8 cellular contexts compared by ENCODE assay signal in the genomic region with DNA sequence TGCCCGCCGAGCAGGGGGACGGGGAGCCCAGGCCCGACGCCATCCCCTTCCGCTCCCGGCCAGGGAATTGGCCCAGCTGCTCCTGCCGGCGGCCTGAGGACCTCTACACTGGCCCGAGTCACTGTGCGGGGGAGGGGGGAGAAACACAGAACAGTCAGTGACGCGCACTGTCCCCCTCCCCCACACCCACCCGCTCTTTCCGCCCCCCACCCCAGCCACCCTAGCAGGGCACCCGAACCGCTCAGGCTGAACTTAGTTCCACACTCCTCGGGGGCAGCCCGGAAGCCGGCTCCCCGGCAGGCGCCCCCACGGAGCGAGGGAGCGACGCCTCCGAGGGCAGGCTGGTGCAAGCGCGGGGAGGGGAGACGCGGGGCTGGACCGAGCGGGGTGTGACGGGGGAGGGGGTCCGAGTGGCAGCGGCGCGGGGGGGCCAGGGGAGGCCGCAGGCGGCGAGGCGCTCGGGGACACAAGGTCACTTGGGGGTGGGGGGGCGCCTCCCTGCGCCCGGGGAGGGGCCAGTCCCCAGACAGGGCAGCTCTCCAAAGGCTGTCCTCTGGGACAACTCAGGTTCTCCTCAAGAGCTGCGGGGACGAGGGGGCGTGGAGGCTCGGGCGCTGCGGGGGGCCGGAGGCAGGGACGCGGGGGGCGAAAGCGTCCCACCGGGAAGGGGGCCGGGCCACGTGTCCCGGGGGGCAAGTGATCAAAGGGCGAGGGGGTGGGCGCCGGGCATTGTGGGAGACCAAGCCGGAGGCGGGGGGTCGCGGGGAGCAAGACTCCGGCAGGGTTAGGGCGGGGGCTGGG. TPM values are rescaled to one million over a fixed set of nuclear protein-coding genes. Genes with fewer than 3 reads are reported as not detected.
DNase-seq lines count a peak whose midpoint lies in the region; ATAC-seq and TF ChIP-seq lines count a peak whose summit lies in the region.

No MANE protein-coding gene starts in this region.

- peak overlapping the region; percentile 55 for H3K27ac ChIP-seq in osteoblast (ENCODE audit: low read depth, low read length)
- peak overlapping the region; percentile 19 to 90 for H3K27ac ChIP-seq in aorta (ENCODE audit: low read depth in 1 of 2, low read length in 2 of 2)

- H3K79me2 ChIP-seq in osteoblast (ENCODE audit: insufficient read depth, low read length), result peaks cover 49% of the 10 kb centered on the region

- peaks cover 42% of the 10 kb centered on the region for H4K20me1 ChIP-seq in osteoblast (ENCODE audit: insufficient read depth, low read length)

- DNase-seq in NCI-H1417 (lab: John Stamatoyannopoulos, UW), result peak in 2 of 3 experiments; percentile 63 to 75
- no peak for DNase-seq in NCI-H1417 treated with DMSO at 0.1 percent for 48 hours (lab: John Stamatoyannopoulos, UW)
- DNase-seq in RPMI7951 (ENCODE audit: low read depth), result peak; percentile 42
- DNase-seq in activated naive CD4-positive, alpha-beta T cell treated with anti-CD3 and anti-CD28 coated beads, Interleukin-2, amount 50 U/mL, for 16 hours, result peak; percentile 69
- DNase-seq in Right ventricle myocardium inferior (ENCODE audit: missing footprints), result peak; percentile 89
- DNase-seq in osteoblast (ENCODE audit: insufficient read length, low spot score, missing footprints), result peak; percentile 91
- peak; percentile 85 to 93 for DNase-seq in aorta
- no peak for DNase-seq in NCI-H345 treated with DMSO at 0.1 percent for 48 hours (lab: John Stamatoyannopoulos, UW; ENCODE audit: unreplicated experiment)

- H3K9me3 ChIP-seq in osteoblast (ENCODE audit: low read depth, low read length) (no peaks in the 10 kb centered on the region), aorta (ENCODE audit: control insufficient read depth, low read length) (no peaks in the 10 kb centered on the region)

- ATAC-seq in Right ventricle myocardium inferior (peak; percentile 61), aorta (ENCODE audit: low FRiP score) (peak; percentile 65)

- peak overlapping the region; percentile 88 for H3K4me2 ChIP-seq in osteoblast (ENCODE audit: insufficient read depth, low read length)

- peaks cover 42% of the 10 kb centered on the region for H3K4me1 ChIP-seq in osteoblast (ENCODE audit: insufficient read depth, low read length)
- H3K4me1 ChIP-seq in aorta (ENCODE audit: control insufficient read depth in 1 of 2, insufficient read depth in 2 of 2, low read length in 2 of 2), result peaks cover 0 to 3% of the 10 kb centered on the region in 2 donors

- no peak for TF ChIP-seq CTCF in osteoblast (IDR thresholded peaks at IDR 0.05; ENCODE audit: extremely low read depth, low read depth, low read length)

- H3K27me3 ChIP-seq in osteoblast (ENCODE audit: insufficient read depth, low read length) (no peaks in the 10 kb centered on the region), aorta (ENCODE audit: control insufficient read depth in 1 of 2, insufficient read depth in 2 of 2, low read length in 1 of 2) (no peaks in the 10 kb centered on the region)

- peak overlapping the region; percentile 86 for H3K4me3 ChIP-seq in osteoblast (ENCODE audit: insufficient read depth, low read length)
- H3K4me3 ChIP-seq in aorta (ENCODE audit: low read length in 2 of 2), result peak overlapping the region; percentile 76 to 90

- 1% methylated on average over 59 to 70 of the region's 70 CpGs for WGBS in aorta, 2 donors

- H3K36me3 ChIP-seq in osteoblast (ENCODE audit: insufficient read depth, low read length), result peaks cover 16% of the 10 kb centered on the region
- H3K36me3 ChIP-seq in aorta (ENCODE audit: control insufficient read depth in 1 of 2, insufficient read depth in 2 of 2, low read length in 1 of 2), result peaks cover 0 to 4% of the 10 kb centered on the region in 2 donors

- H2AFZ ChIP-seq in osteoblast (ENCODE audit: low read length), result no peak overlapping the region

- intact Hi-C loops in Right ventricle myocardium inferior (cut with DNase I), result loop anchor here (5.0 kb wide), 1 partner anchor 39 kb away; a partner anchor contains a TSS
- intact Hi-C loops in aorta (cut with DNase I), result loop anchor here in 1 of 2 donors (5.0 kb wide), 2 partner anchors 39 to 161 kb away; a partner anchor contains a TSS

RNA-seq across cellular contexts. Expression of a gene that starts 0.6 kb away (rescaled TPM):
- 167 and 180 TPM in 2 replicates for total RNA-seq in RPMI7951 (2014; rRNA removed; shearing (Covaris generic))
- total RNA-seq in Right ventricle myocardium inferior (165 TPM), osteoblast (238 and 259 TPM in 2 replicates), aorta (100 to 1,000 TPM; 174 to 195 TPM)
- 100 to 1,000 TPM in 1 of 2 donors, 10 to 100 TPM in 1; 73.1 to 110 TPM for polyA plus RNA-seq in aorta

RNA-seq across cellular contexts. Expression of a gene that starts 29.2 kb away (rescaled TPM):
- not detected in 2 replicates for total RNA-seq in RPMI7951 (2014; rRNA removed; shearing (Covaris generic))
- total RNA-seq in Right ventricle myocardium inferior (7.5 TPM), osteoblast (under 0.01 TPM in 1 of 2 replicates, not detected in the other), aorta (1 to 10 TPM; 2.5 to 3.7 TPM)
- under 1 TPM; 0.51 to 0.88 TPM for polyA plus RNA-seq in aorta

RNA-seq across cellular contexts. Expression of a gene that starts 38.4 kb away (rescaled TPM):
- 14.2 and 17.8 TPM in 2 replicates for total RNA-seq in RPMI7951 (2014; rRNA removed; shearing (Covaris generic))
- 16.2 TPM for total RNA-seq in Right ventricle myocardium inferior
- 18.3 and 21.4 TPM in 2 replicates for total RNA-seq in osteoblast
- 10 to 100 TPM; 24.8 to 27.8 TPM for total RNA-seq in aorta
- polyA plus RNA-seq in aorta, result 10 to 100 TPM in 1 of 2 donors, 1 to 10 TPM in 1; 5.4 to 18.8 TPM

RNA-seq across cellular contexts. Expression of a gene that starts 40.7 kb away (rescaled TPM):
- 0.48 TPM in 1 of 2 replicates, not detected in the other for total RNA-seq in RPMI7951 (2014; rRNA removed; shearing (Covaris generic))
- 1.2 TPM for total RNA-seq in Right ventricle myocardium inferior
- under 0.01 and 0.36 TPM in 2 replicates for total RNA-seq in osteoblast
- total RNA-seq in aorta, result 1 to 10 TPM; 1.8 to 5.2 TPM
- polyA plus RNA-seq in aorta, result under 1 TPM in 1 of 2 donors, not detected in 1; 0.25 TPM

RNA-seq across cellular contexts. Expression of a gene that starts 50.7 kb away (rescaled TPM):
- total RNA-seq in RPMI7951 (2014; rRNA removed; shearing (Covaris generic)), result 5.8 and 8.6 TPM in 2 replicates
- total RNA-seq in Right ventricle myocardium inferior (15.9 TPM), osteoblast (12.7 and 13.4 TPM in 2 replicates), aorta (10 to 100 TPM; 28.5 to 60.8 TPM)
- 100 to 1,000 TPM in 1 of 2 donors, 10 to 100 TPM in 1; 11.1 to 110 TPM for polyA plus RNA-seq in aorta

Comparison
In these comparisons a context has a peak if more than half of its experiments do, and no peak if none do; other contexts are left out.
1. DNase-seq: peak in NCI-H1417 (2 of 3), RPMI7951 (single experiment), activated naive CD4-positive, alpha-beta T cell treated with anti-CD3 and anti-CD28 coated beads, Interleukin-2, amount 50 U/mL, for 16 hours (single experiment), Right ventricle myocardium inferior (single experiment), osteoblast (single experiment) and aorta (2 of 2); none in NCI-H1417 treated with DMSO at 0.1 percent for 48 hours (single experiment) and NCI-H345 treated with DMSO at 0.1 percent for 48 hours (single experiment).